Comparison of ENCODE assay signal across 8 cellular contexts in the genomic region with DNA sequence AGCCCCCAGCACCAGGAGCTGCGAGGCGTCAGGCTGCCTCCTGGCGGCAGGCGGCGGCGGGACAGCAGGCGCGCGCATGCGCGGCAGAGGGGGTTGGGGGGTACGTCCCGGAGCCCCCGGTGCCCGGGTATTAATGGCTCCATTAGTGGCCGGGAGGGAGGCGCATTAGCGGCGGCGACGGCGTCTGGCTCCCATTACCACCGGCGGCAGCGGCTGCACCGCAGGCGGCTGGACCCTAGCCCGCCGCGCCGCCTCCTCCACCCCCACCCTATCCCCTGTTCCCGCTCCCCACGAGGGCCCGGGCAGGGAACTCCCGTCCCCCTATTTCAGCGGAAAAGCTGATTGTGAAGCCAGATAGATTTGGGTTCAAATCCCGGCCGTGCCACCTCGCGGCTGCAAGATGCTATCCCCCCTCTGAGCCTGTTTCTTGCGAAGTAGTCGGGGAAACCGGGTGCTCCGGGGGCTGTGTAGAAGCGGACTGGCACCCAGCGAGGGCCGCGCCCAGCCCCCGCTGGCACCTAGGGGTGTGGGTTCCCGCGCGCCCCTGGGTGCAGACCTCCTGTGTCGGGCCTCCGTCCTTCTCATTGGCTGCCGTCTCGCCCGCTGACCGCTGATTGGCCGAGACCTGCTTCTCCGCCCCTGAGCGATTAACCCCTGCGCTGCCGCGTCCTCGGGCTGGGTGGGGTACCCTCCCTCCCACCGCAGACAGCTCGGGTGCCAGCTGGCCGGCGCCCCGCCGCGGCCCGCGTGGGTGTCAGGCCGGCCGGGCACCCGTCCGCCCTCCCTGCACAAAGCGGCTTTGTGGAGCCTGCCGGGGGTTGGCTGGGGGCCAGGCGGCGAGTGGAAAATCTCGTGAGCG. TPM values are rescaled to one million over a fixed set of nuclear protein-coding genes. Genes with fewer than 3 reads are reported as not detected.
A peak's percentile ranks its signal among the peaks of the same experiment; 100 is the strongest.
DNase-seq lines count a peak whose midpoint lies in the region; ATAC-seq and TF ChIP-seq lines count a peak whose summit lies in the region.

No MANE protein-coding gene starts in this region.

- H3K27me3 Mint-ChIP-seq in activated T-cell treated with anti-CD3 and anti-CD28 coated beads, Interleukin-2, amount 50 U/mL, for 24 hours = no peaks in the 10 kb centered on the region

- H3K9me3 ChIP-seq in HUES64 (ENCODE audit: insufficient read depth, low read depth, low read length) = no peaks in the 10 kb centered on the region
- no peaks in the 10 kb centered on the region for H3K9me3 ChIP-seq in OCI-LY1 (ENCODE audit: low read length)
- H3K9me3 ChIP-seq in esophagus (ENCODE audit: control insufficient read depth in 2 of 2, insufficient read depth in 1 of 2, low read depth in 1 of 2, low read length in 1 of 2) = no peaks in the 10 kb centered on the region
- no peaks in the 10 kb centered on the region for H3K9me3 ChIP-seq in muscle layer of colon (ENCODE audit: low read length)

- peaks cover 28% of the 10 kb centered on the region for H3K4me1 ChIP-seq in HUES64 (ENCODE audit: insufficient read depth, low read length)
- peaks cover 42% of the 10 kb centered on the region for H3K4me1 ChIP-seq in OCI-LY1 (ENCODE audit: insufficient read depth, low read length, severe bottlenecking)
- H3K4me1 ChIP-seq in esophagus (ENCODE audit: control insufficient read depth in 2 of 2, insufficient read depth in 2 of 2, low read length in 1 of 2) = peaks cover 10 to 56% of the 10 kb centered on the region in 2 donors
- peaks cover 63% of the 10 kb centered on the region for H3K4me1 ChIP-seq in muscle layer of colon (ENCODE audit: insufficient read depth, low read length)

- peak overlapping the region; percentile 87 for H3K4me3 Mint-ChIP-seq in activated T-cell treated with anti-CD3 and anti-CD28 coated beads, Interleukin-2, amount 50 U/mL, for 24 hours

- H3K36me3 ChIP-seq in HUES64 (ENCODE audit: insufficient read depth, low read length) (no peaks in the 10 kb centered on the region), OCI-LY1 (ENCODE audit: insufficient read depth, low read length) (no peaks in the 10 kb centered on the region), esophagus (ENCODE audit: control insufficient read depth in 2 of 2, insufficient read depth in 2 of 2, low read length in 1 of 2) (peaks cover 0 to 5% of the 10 kb centered on the region in 2 donors), muscle layer of colon (ENCODE audit: insufficient read depth, low read length) (peaks cover 2% of the 10 kb centered on the region)

- no peaks in the 10 kb centered on the region for H4K20me1 ChIP-seq in OCI-LY1 (ENCODE audit: insufficient read depth, low read length)

- H3F3A ChIP-seq in OCI-LY1 (ENCODE audit: insufficient read depth, low read length) = peaks cover 12% of the 10 kb centered on the region; the same call in 1 of the 2 replicates

- no peaks in the 10 kb centered on the region for H3K9me3 Mint-ChIP-seq in activated T-cell treated with anti-CD3 and anti-CD28 coated beads, Interleukin-2, amount 50 U/mL, for 24 hours

- TF ChIP-seq CTCF in AG09309 (IDR thresholded peaks at IDR 0.05; ENCODE audit: control insufficient read depth, insufficient read depth, low read depth, low read length, missing control alignments) (peak; percentile 78), OCI-LY1 (IDR thresholded peaks at IDR 0.05; ENCODE audit: low read length) (peak; percentile 84)

- peak; percentile 27 for ATAC-seq in GM19025 (IDR thresholded peaks at IDR 0.05; ENCODE audit: low read depth, unreplicated experiment)

- H2AFZ ChIP-seq in OCI-LY1 (ENCODE audit: low read length) = no peak overlapping the region

- H3K9me2 ChIP-seq in OCI-LY1 (ENCODE audit: low read depth, low read length) = no peaks in the 10 kb centered on the region

- H3K27ac ChIP-seq in HUES64 (ENCODE audit: low read depth, low read length) = peak overlapping the region; percentile 68; the same call in 1 of the 2 replicates
- peak overlapping the region; percentile 92 for H3K27ac ChIP-seq in OCI-LY1 (ENCODE audit: low read depth, low read length, poor library complexity, severe bottlenecking)
- H3K27ac ChIP-seq in esophagus (ENCODE audit: low read depth in 2 of 2, low read length in 1 of 2) = peak overlapping the region; percentile 97 to 98
- peak overlapping the region; percentile 95 for H3K27ac ChIP-seq in muscle layer of colon (ENCODE audit: low read depth, low read length)

- H3K27ac Mint-ChIP-seq in activated T-cell treated with anti-CD3 and anti-CD28 coated beads, Interleukin-2, amount 50 U/mL, for 24 hours = peak overlapping the region; percentile 93

- no peaks in the 10 kb centered on the region for H3K79me2 ChIP-seq in OCI-LY1 (ENCODE audit: insufficient read depth, low read length)

- H3K4me3 ChIP-seq in AG09309 (ENCODE audit: control insufficient read depth, low read depth, low read length) (peak overlapping the region; percentile 71), HUES64 (ENCODE audit: low read length) (peak overlapping the region; percentile 77), OCI-LY1 (ENCODE audit: low read depth, low read length, poor library complexity, severe bottlenecking) (peak overlapping the region; percentile 73), esophagus (ENCODE audit: low read depth in 1 of 2, low read length in 2 of 2) (peak overlapping the region; percentile 60 to 63), muscle layer of colon (ENCODE audit: low read depth in 1 of 2, low read length in 2 of 2) (peak overlapping the region; percentile 74 to 90)

- peak overlapping the region; percentile 71 for H3K4me2 ChIP-seq in OCI-LY1 (ENCODE audit: low read length)

- peaks cover 25% of the 10 kb centered on the region for H3K36me3 Mint-ChIP-seq in activated T-cell treated with anti-CD3 and anti-CD28 coated beads, Interleukin-2, amount 50 U/mL, for 24 hours (ENCODE audit: low read depth)

- under 1% methylated on average over 84 of the region's 84 CpGs for WGBS in HUES64
- 0% methylated on average over 58 to 84 of the region's 84 CpGs for WGBS in esophagus, 2 donors

- peaks cover 44% of the 10 kb centered on the region for H3K4me1 Mint-ChIP-seq in activated T-cell treated with anti-CD3 and anti-CD28 coated beads, Interleukin-2, amount 50 U/mL, for 24 hours (ENCODE audit: low read depth)

- peak; percentile 43 for DNase-seq in AG09309 (ENCODE audit: low read depth)
- DNase-seq in activated T-cell treated with anti-CD3 and anti-CD28 coated beads, Interleukin-2, amount 50 U/mL, for 24 hours = peak; percentile 90
- peak; percentile 59 to 68 for DNase-seq in stimulated activated CD8-positive, alpha-beta memory T cell treated with anti-CD3 and anti-CD28 coated beads, Interleukin-7, amount 100 ng/mL, for 1 hour (ENCODE audit: low read depth in 2 of 2)

- H3K27me3 ChIP-seq in HUES64 (ENCODE audit: insufficient read depth, low read length) (no peaks in the 10 kb centered on the region), OCI-LY1 (ENCODE audit: insufficient read depth, low read length) (no peaks in the 10 kb centered on the region), esophagus (ENCODE audit: control insufficient read depth in 1 of 2, insufficient read depth in 2 of 2, low read length in 2 of 2) (no peaks in the 10 kb centered on the region), muscle layer of colon (ENCODE audit: control insufficient read depth in 1 of 2, insufficient read depth in 2 of 2, low read length in 2 of 2) (no peaks in the 10 kb centered on the region)

- H3K9ac ChIP-seq in HUES64 (ENCODE audit: low read depth, low read length) = no peak overlapping the region
- H3K9ac ChIP-seq in OCI-LY1 (ENCODE audit: low read length) = peak overlapping the region; percentile 88
- H3K9ac ChIP-seq in muscle layer of colon (ENCODE audit: low read length) = peak overlapping the region; percentile 66

RNA-seq across cellular contexts. Expression of a gene that starts 11.1 kb away (rescaled TPM):
- 34.2 TPM for polyA plus RNA-seq in HUES64 (2013, experiment 1 of 2)
- polyA plus RNA-seq in HUES64 (2013, experiment 2 of 2) = 30.1 TPM
- 10 to 100 TPM; 20.6 to 35.2 TPM for polyA plus RNA-seq in esophagus

RNA-seq across cellular contexts. Expression of a gene that starts 21.8 kb away (rescaled TPM):
- polyA plus RNA-seq in HUES64 (2013, experiment 1 of 2) = 4.8 TPM
- polyA plus RNA-seq in HUES64 (2013, experiment 2 of 2) = 3.9 TPM
- 1 to 10 TPM in 1 of 2 donors, under 1 TPM in 1; 0.81 to 1.1 TPM for polyA plus RNA-seq in esophagus

RNA-seq across cellular contexts. Expression of a gene that starts 22.3 kb away (rescaled TPM):
- polyA plus RNA-seq in HUES64 (2013, experiment 1 of 2) = 108 TPM
- polyA plus RNA-seq in HUES64 (2013, experiment 2 of 2) = 112 TPM
- 10 to 100 TPM; 35.7 to 38.1 TPM for polyA plus RNA-seq in esophagus

RNA-seq across cellular contexts. Expression of a gene that starts 25.2 kb away (rescaled TPM):
- polyA plus RNA-seq in HUES64 (2013, experiment 1 of 2) = 53.3 TPM
- polyA plus RNA-seq in HUES64 (2013, experiment 2 of 2) = 53.6 TPM
- polyA plus RNA-seq in esophagus = 10 to 100 TPM; 19.5 to 29.6 TPM

RNA-seq across cellular contexts. Expression of a gene that starts 33.0 kb away (rescaled TPM):
- 1.1 TPM for polyA plus RNA-seq in HUES64 (2013, experiment 1 of 2)
- 2.7 TPM for polyA plus RNA-seq in HUES64 (2013, experiment 2 of 2)
- polyA plus RNA-seq in esophagus = under 1 TPM; 0.04 to 0.08 TPM

Comparison
In these comparisons a context has a peak if more than half of its experiments do, and no peak if none do; other contexts are left out.
1. Peak in every context shown above with its lines: DNase-seq, ATAC-seq, H3K4me3 ChIP-seq and H3K27ac ChIP-seq.